ENCODE assay signal across 1 cellular context in the genomic region with DNA sequence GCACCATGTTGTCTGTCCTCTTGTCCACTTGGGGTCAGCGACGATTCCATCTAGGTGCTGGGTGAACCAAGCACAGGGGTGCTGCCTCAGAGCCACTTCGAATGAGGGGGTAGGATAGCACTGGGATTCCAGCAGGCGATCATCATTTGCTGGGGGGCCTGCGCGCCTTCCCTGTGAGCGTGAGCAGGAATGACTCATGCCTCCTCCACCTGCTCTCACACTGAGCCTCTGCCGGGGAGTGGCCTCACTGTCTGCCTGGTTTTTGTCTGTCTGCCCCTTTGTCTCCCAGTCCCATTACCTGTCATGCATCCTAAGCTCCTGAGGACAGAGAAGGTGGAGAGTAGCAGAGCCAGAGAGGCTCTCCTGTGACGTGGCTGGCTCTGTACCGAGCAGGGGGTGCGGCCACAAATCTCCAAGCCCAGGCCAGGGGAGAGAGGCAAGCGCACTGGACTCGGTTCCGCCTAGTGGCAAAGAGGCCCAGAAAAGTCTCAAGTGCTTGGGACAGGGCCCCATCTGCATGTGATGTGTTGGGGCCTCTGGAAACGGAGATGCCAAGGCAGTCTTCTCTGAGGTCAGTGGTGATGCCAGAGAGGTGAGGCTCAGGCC.
TF ChIP-seq lines count a peak whose summit lies in the region.

No MANE protein-coding gene starts in this region.

TF ChIP-seq in K562, 482 proteins besides CTCF, POLR2A, EP300 and RAD21 (continued from another document):
- TF ChIP-seq, protein P1, sequence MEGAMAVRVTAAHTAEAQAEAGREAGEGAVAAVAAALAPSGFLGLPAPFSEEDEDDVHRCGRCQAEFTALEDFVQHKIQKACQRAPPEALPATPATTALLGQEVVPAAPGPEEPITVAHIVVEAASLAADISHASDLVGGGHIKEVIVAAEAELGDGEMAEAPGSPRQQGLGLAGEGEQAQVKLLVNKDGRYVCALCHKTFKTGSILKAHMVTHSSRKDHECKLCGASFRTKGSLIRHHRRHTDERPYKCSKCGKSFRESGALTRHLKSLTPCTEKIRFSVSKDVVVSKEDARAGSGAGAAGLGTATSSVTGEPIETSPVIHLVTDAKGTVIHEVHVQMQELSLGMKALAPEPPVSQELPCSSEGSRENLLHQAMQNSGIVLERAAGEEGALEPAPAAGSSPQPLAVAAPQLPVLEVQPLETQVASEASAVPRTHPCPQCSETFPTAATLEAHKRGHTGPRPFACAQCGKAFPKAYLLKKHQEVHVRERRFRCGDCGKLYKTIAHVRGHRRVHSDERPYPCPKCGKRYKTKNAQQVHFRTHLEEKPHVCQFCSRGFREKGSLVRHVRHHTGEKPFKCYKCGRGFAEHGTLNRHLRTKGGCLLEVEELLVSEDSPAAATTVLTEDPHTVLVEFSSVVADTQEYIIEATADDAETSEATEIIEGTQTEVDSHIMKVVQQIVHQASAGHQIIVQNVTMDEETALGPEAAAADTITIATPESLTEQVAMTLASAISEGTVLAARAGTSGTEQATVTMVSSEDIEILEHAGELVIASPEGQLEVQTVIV (CRISPR knock-in tag; IDR thresholded peaks at IDR 0.05; ENCODE audit: borderline replicate concordance) = no peak
- TF ChIP-seq ARHGAP35 (IDR thresholded peaks at IDR 0.05; ENCODE audit: partially characterized antibody) = no peak
- no peak for TF ChIP-seq CBX8 (IDR thresholded peaks at IDR 0.05; ENCODE audit: borderline replicate concordance, extremely low read depth, low read depth, low read length, poor library complexity, severe bottlenecking)
- peak; percentile 82 for TF ChIP-seq JUND (IDR thresholded peaks at IDR 0.05; ENCODE audit: borderline replicate concordance, low read depth, low read length)
- peak; percentile 81; the same call in 2 of the 3 replicates for TF ChIP-seq JUND (tag; IDR thresholded peaks at IDR 0.05; ENCODE audit: borderline replicate concordance, low read depth, low read length)
- TF ChIP-seq MAFF (IDR thresholded peaks at IDR 0.05; ENCODE audit: low read length) = no peak
- peak; percentile 52; the same call in 1 of the 2 replicates for TF ChIP-seq SREBF1 (IDR thresholded peaks at IDR 0.05; ENCODE audit: borderline replicate concordance, low read depth, low read length)
- TF ChIP-seq CBX5 (IDR thresholded peaks at IDR 0.05; ENCODE audit: borderline replicate concordance, low read depth) = no peak
- TF ChIP-seq DIDO1 (tag; IDR thresholded peaks at IDR 0.05; ENCODE audit: low read depth) = no peak
- TF ChIP-seq HDGF (IDR thresholded peaks at IDR 0.05) = no peak
- TF ChIP-seq, protein P2, sequence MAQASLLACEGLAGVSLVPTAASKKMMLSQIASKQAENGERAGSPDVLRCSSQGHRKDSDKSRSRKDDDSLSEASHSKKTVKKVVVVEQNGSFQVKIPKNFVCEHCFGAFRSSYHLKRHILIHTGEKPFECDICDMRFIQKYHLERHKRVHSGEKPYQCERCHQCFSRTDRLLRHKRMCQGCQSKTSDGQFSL (CRISPR knock-in tag; IDR thresholded peaks at IDR 0.05) = no peak
- TF ChIP-seq, protein P2 (tag; IDR thresholded peaks at IDR 0.05) = no peak
- TF ChIP-seq MCM7 (IDR thresholded peaks at IDR 0.05) = peak in 1 of 2 experiments; percentile 52; a peak in 1 of 4 replicates
- TF ChIP-seq NUFIP1 (IDR thresholded peaks at IDR 0.05; ENCODE audit: partially characterized antibody) = no peak
- TF ChIP-seq ZNF24 (IDR thresholded peaks at IDR 0.05) = no peak
- TF ChIP-seq ZBTB7A (IDR thresholded peaks at IDR 0.05; ENCODE audit: borderline replicate concordance, control insufficient read depth, low read depth, low read length) = 0 out of 2 replicates have a peak, but pooled peaks have one; percentile 43
- no peak; the same call in none of the 2 replicates for TF ChIP-seq BHLHE40 (IDR thresholded peaks at IDR 0.05; ENCODE audit: low read length)
- TF ChIP-seq, protein P3, sequence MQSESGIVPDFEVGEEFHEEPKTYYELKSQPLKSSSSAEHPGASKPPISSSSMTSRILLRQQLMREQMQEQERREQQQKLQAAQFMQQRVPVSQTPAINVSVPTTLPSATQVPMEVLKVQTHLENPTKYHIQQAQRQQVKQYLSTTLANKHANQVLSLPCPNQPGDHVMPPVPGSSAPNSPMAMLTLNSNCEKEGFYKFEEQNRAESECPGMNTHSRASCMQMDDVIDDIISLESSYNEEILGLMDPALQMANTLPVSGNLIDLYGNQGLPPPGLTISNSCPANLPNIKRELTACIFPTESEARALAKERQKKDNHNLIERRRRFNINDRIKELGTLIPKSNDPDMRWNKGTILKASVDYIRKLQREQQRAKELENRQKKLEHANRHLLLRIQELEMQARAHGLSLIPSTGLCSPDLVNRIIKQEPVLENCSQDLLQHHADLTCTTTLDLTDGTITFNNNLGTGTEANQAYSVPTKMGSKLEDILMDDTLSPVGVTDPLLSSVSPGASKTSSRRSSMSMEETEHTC (IDR thresholded peaks at IDR 0.05) = peak; percentile 36; the same call in 1 of the 2 replicates
- TF ChIP-seq ILK (tag; IDR thresholded peaks at IDR 0.05; ENCODE audit: borderline replicate concordance, low read depth) = no peak
- TF ChIP-seq SMARCE1 (IDR thresholded peaks at IDR 0.05) = no peak
- no peak for TF ChIP-seq ZNF785 (CRISPR knock-in tag; IDR thresholded peaks at IDR 0.05)
- TF ChIP-seq, protein P4, sequence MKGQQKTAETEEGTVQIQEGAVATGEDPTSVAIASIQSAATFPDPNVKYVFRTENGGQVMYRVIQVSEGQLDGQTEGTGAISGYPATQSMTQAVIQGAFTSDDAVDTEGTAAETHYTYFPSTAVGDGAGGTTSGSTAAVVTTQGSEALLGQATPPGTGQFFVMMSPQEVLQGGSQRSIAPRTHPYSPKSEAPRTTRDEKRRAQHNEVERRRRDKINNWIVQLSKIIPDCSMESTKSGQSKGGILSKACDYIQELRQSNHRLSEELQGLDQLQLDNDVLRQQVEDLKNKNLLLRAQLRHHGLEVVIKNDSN (CRISPR knock-in tag; IDR thresholded peaks at IDR 0.05) = no peak
- TF ChIP-seq, protein P5, sequence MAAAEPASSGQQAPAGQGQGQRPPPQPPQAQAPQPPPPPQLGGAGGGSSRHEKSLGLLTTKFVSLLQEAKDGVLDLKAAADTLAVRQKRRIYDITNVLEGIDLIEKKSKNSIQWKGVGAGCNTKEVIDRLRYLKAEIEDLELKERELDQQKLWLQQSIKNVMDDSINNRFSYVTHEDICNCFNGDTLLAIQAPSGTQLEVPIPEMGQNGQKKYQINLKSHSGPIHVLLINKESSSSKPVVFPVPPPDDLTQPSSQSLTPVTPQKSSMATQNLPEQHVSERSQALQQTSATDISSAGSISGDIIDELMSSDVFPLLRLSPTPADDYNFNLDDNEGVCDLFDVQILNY (CRISPR knock-in tag; IDR thresholded peaks at IDR 0.05) = no peak
- no peak for TF ChIP-seq IRF2 (CRISPR knock-in tag; IDR thresholded peaks at IDR 0.05)
- TF ChIP-seq SMC3 (conservative IDR thresholded peaks at IDR 0.05; ENCODE audit: insufficient read depth, low read depth, low read length) = 0 out of 2 replicates have a peak, but pooled peaks have one; percentile 21
- TF ChIP-seq TBP (optimal IDR thresholded peaks at IDR 0.05; ENCODE audit: low read depth, low read length) = no peak
- no peak for TF ChIP-seq MAFG (tag; conservative IDR thresholded peaks at IDR 0.05)
- TF ChIP-seq NCOA4 (IDR thresholded peaks at IDR 0.05; ENCODE audit: partially characterized antibody) = no peak
- peak; percentile 56; the same call in 1 of the 2 replicates for TF ChIP-seq KLF13 (tag; IDR thresholded peaks at IDR 0.05; ENCODE audit: borderline replicate concordance, low read depth)
- no peak for TF ChIP-seq ZNF197 (CRISPR knock-in tag; IDR thresholded peaks at IDR 0.05; ENCODE audit: low read depth)
- TF ChIP-seq, protein P6, sequence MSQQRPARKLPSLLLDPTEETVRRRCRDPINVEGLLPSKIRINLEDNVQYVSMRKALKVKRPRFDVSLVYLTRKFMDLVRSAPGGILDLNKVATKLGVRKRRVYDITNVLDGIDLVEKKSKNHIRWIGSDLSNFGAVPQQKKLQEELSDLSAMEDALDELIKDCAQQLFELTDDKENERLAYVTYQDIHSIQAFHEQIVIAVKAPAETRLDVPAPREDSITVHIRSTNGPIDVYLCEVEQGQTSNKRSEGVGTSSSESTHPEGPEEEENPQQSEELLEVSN (IDR thresholded peaks at IDR 0.05; ENCODE audit: borderline replicate concordance in 1 of 2, extremely low read depth in 1 of 2, insufficient read depth in 1 of 2, insufficient read length in 1 of 2, low read depth in 1 of 2, low read length in 1 of 2, poor library complexity in 1 of 2, severe bottlenecking in 1 of 2) = peak in 1 of 2 experiments; percentile 44
- TF ChIP-seq, protein P7, sequence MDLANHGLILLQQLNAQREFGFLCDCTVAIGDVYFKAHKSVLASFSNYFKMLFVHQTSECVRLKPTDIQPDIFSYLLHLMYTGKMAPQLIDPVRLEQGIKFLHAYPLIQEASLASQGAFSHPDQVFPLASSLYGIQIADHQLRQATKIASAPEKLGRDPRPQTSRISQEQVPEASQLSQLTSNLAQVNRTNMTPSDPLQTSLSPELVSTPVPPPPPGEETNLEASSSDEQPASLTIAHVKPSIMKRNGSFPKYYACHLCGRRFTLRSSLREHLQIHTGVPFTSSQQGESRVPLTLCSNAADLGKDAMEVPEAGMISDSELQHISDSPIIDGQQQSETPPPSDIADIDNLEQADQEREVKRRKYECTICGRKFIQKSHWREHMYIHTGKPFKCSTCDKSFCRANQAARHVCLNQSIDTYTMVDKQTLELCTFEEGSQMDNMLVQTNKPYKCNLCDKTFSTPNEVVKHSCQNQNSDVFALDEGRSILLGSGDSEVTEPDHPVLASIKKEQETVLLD (IDR thresholded peaks at IDR 0.05) = peak; percentile 50; the same call in 1 of the 2 replicates
- TF ChIP-seq ZBTB17 (CRISPR knock-in tag; IDR thresholded peaks at IDR 0.05) = no peak
- TF ChIP-seq NCOA6 (IDR thresholded peaks at IDR 0.05) = no peak
